In genomic region chr20:62808211-62808865, GRCh38 we compare ENCODE assay signal across 8 cellular contexts. TPM values are rescaled to one million over a fixed set of nuclear protein-coding genes. Genes with fewer than 3 reads are reported as not detected.
DNase-seq lines count a peak whose midpoint lies in the region; ATAC-seq and TF ChIP-seq lines count a peak whose summit lies in the region.

No MANE protein-coding gene starts in this region.

- CTCF ChIA-PET in CD4-positive, alpha-beta memory T cell (lab: Charles Lee; ENCODE audit: partially characterized antibody) = interaction anchor here (0.6 to 3.0 kb wide), 24 partner anchors 13 to 316 kb away, joined by 3 to 23 read pairs (median 4); partner anchors contain the start of gene MRGBP
- CTCF ChIA-PET in SK-N-SH (lab: Yijun Ruan, JAX) = interaction anchor here (0.6 to 5.2 kb wide), 33 partner anchors 8 to 426 kb away, joined by 3 to 34 read pairs (median 3); partner anchors contain the start of genes COL9A3 and SLCO4A1
- CTCF ChIA-PET in activated naive CD4-positive, alpha-beta T cell treated with anti-CD3 and anti-CD28 coated beads for 36 hours (lab: Charles Lee) = interaction anchor here (0.6 to 2.1 kb wide), 13 partner anchors 13 to 309 kb away, joined by 3 to 25 read pairs (median 4); partner anchors contain the start of gene MRGBP

- H3K27me3 ChIP-seq in CD4-positive, alpha-beta memory T cell (ENCODE audit: insufficient read depth, low read length) = no peaks in the 10 kb centered on the region
- H3K27me3 ChIP-seq in SK-N-SH (ENCODE audit: insufficient read depth) = no peaks in the 10 kb centered on the region

- intact Hi-C loops in CD4-positive, alpha-beta memory T cell (cut with micrococcal nuclease) = loop anchor here (1.0 kb wide), 2 partner anchors 14 to 308 kb away; no protein-coding TSS in a partner anchor
- intact Hi-C loops in activated naive CD4-positive, alpha-beta T cell treated with anti-CD3 and anti-CD28 coated beads for 36 hours (cut with micrococcal nuclease) = loop anchor here (2.0 to 5.0 kb wide), 3 partner anchors 14 to 401 kb away; partner anchors contain the start of gene CABLES2

- H2AFZ ChIP-seq in SK-N-SH (ENCODE audit: low read depth) = no peak overlapping the region

- no peak for ATAC-seq in GM18519 (IDR thresholded peaks at IDR 0.05; ENCODE audit: low FRiP score, unreplicated experiment)

- TF ChIP-seq CTCF in SK-N-SH (IDR thresholded peaks at IDR 0.05) (peak; percentile 93), glutamatergic neuron (IDR thresholded peaks at IDR 0.05; ENCODE audit: partially characterized antibody, unreplicated experiment) (peak; percentile 90), retinal pigment epithelial cell (conservative IDR thresholded peaks at IDR 0.05; ENCODE audit: low read depth, low read length) (peak; percentile 89)

- POLR2A ChIA-PET in CD4-positive, alpha-beta memory T cell (lab: Charles Lee; ENCODE audit: partially characterized antibody) = interaction anchor here (0.7 to 3.0 kb wide), 5 partner anchors 13 to 309 kb away, joined by 3 to 31 read pairs (median 7); partner anchors contain the start of gene MRGBP
- POLR2A ChIA-PET in SK-N-SH (lab: Yijun Ruan, JAX) = interaction anchor here (1.5 kb wide), 1 partner anchor 14 kb away, joined by 3 read pairs; no protein-coding TSS in a partner anchor

- H3K27ac ChIP-seq in CD4-positive, alpha-beta memory T cell (ENCODE audit: low read depth, low read length) = no peak overlapping the region
- H3K27ac ChIP-seq in SK-N-SH (ENCODE audit: low read depth in 2 of 2, low read length in 1 of 2) = no peak overlapping the region

- H4K20me1 ChIP-seq in SK-N-SH (ENCODE audit: insufficient read depth) = peaks cover 30% of the 10 kb centered on the region

- peak overlapping the region in 6 of 8 donors; percentile 36 to 86 (median 56) for H3K4me3 Mint-ChIP-seq in CD4-positive, alpha-beta memory T cell
- no peak overlapping the region for H3K4me3 Mint-ChIP-seq in activated naive CD4-positive, alpha-beta T cell treated with anti-CD3 and anti-CD28 coated beads for 36 hours
- peak overlapping the region; percentile 32 for H3K4me3 Mint-ChIP-seq in glutamatergic neuron (ENCODE audit: unreplicated experiment)

- 31% methylated on average over 19 of the region's 21 CpGs for WGBS in SK-N-SH (ENCODE audit: low lambda C conversion rate)

- no peaks in the 10 kb centered on the region for H3K9me3 ChIP-seq in CD4-positive, alpha-beta memory T cell (ENCODE audit: control insufficient read depth in 1 of 2, low read length in 2 of 2)
- H3K9me3 ChIP-seq in SK-N-SH = no peaks in the 10 kb centered on the region

- TF ChIP-seq EP300 in SK-N-SH (IDR thresholded peaks at IDR 0.05; ENCODE audit: borderline replicate concordance in 1 of 2, low read depth in 1 of 2, low read length in 1 of 2) = no peak

- 0 out of 2 replicates have a peak overlapping the region, but pooled peaks have one; percentile 35 for H3K4me2 ChIP-seq in SK-N-SH

- peak overlapping the region in 6 of 7 donors; percentile 41 to 84 (median 78) for H3K27ac Mint-ChIP-seq in CD4-positive, alpha-beta memory T cell
- H3K27ac Mint-ChIP-seq in activated naive CD4-positive, alpha-beta T cell treated with anti-CD3 and anti-CD28 coated beads for 36 hours = no peak overlapping the region
- H3K27ac Mint-ChIP-seq in glutamatergic neuron (ENCODE audit: unreplicated experiment) = no peak overlapping the region

- peaks cover 30% of the 10 kb centered on the region for H3K79me2 ChIP-seq in SK-N-SH (ENCODE audit: insufficient read depth)

- no peak overlapping the region for H3K9ac ChIP-seq in SK-N-SH

- H3K4me3 ChIP-seq in CD4-positive, alpha-beta memory T cell (ENCODE audit: low read length in 2 of 2) = no peak overlapping the region
- H3K4me3 ChIP-seq in SK-N-SH (ENCODE audit: low read depth in 2 of 2, low read length in 1 of 2) = peak overlapping the region in 1 of 2 experiments; percentile 44; a peak in 1 of 4 replicates
- no peak overlapping the region for H3K4me3 ChIP-seq in retinal pigment epithelial cell (ENCODE audit: low read length)

- peaks cover 8 to 41% (median 22%) of the 10 kb centered on the region in 4 donors for H3K4me1 Mint-ChIP-seq in CD4-positive, alpha-beta memory T cell
- peaks cover 24% of the 10 kb centered on the region for H3K4me1 Mint-ChIP-seq in activated naive CD4-positive, alpha-beta T cell treated with anti-CD3 and anti-CD28 coated beads for 36 hours (ENCODE audit: low read depth)
- peaks cover 9% of the 10 kb centered on the region for H3K4me1 Mint-ChIP-seq in glutamatergic neuron (ENCODE audit: low read depth, unreplicated experiment)

- peaks cover 8% of the 10 kb centered on the region for H3F3A ChIP-seq in SK-N-SH (replicated peaks; ENCODE audit: insufficient read depth)

- peak; percentile 67 to 77 (median 68) for DNase-seq in CD4-positive, alpha-beta memory T cell
- DNase-seq in HT1080 (ENCODE audit: low read depth) = peak; percentile 60
- DNase-seq in SK-N-SH = peak; percentile 93
- DNase-seq in activated naive CD4-positive, alpha-beta T cell treated with anti-CD3 and anti-CD28 coated beads for 36 hours = peak; percentile 82
- peak; percentile 85 for DNase-seq in glutamatergic neuron
- DNase-seq in retinal pigment epithelial cell (ENCODE audit: low read depth) = no peak
- DNase-seq in HPDE6-E6E7 (ENCODE audit: extremely low spot score) = no peak

- peaks cover 38% of the 10 kb centered on the region for H3K4me1 ChIP-seq in CD4-positive, alpha-beta memory T cell (ENCODE audit: insufficient read depth, low read length)
- H3K4me1 ChIP-seq in SK-N-SH (ENCODE audit: control insufficient read depth in 1 of 2, insufficient read depth in 2 of 2, low read depth in 1 of 2, low read length in 1 of 2) = peaks cover 10 to 27% of the 10 kb centered on the region in 2 experiments; a peak in 2 of 4 replicates

- H3K36me3 Mint-ChIP-seq in CD4-positive, alpha-beta memory T cell = peaks cover 5 to 38% of the 10 kb centered on the region in 2 donors
- peaks cover 9% of the 10 kb centered on the region for H3K36me3 Mint-ChIP-seq in activated naive CD4-positive, alpha-beta T cell treated with anti-CD3 and anti-CD28 coated beads for 36 hours (ENCODE audit: low read depth)
- H3K36me3 Mint-ChIP-seq in glutamatergic neuron (ENCODE audit: unreplicated experiment) = no peaks in the 10 kb centered on the region

- H3K9me2 ChIP-seq in SK-N-SH = no peaks in the 10 kb centered on the region

- H3K36me3 ChIP-seq in CD4-positive, alpha-beta memory T cell (ENCODE audit: insufficient read depth, low read length) = peaks cover 37% of the 10 kb centered on the region
- H3K36me3 ChIP-seq in SK-N-SH (replicated peaks in 1 of 2; ENCODE audit: control insufficient read depth in 1 of 2, insufficient read depth in 2 of 2, low read length in 1 of 2) = peaks cover 14 to 45% of the 10 kb centered on the region in 2 experiments

- peaks cover 0 to 1% of the 10 kb centered on the region in 2 donors for H3K27me3 Mint-ChIP-seq in CD4-positive, alpha-beta memory T cell
- H3K27me3 Mint-ChIP-seq in activated naive CD4-positive, alpha-beta T cell treated with anti-CD3 and anti-CD28 coated beads for 36 hours (ENCODE audit: low read depth) = no peaks in the 10 kb centered on the region
- peaks cover 6% of the 10 kb centered on the region for H3K27me3 Mint-ChIP-seq in glutamatergic neuron (ENCODE audit: unreplicated experiment)

- H3K9me3 Mint-ChIP-seq in CD4-positive, alpha-beta memory T cell = no peaks in the 10 kb centered on the region
- no peaks in the 10 kb centered on the region for H3K9me3 Mint-ChIP-seq in activated naive CD4-positive, alpha-beta T cell treated with anti-CD3 and anti-CD28 coated beads for 36 hours
- peaks cover 2% of the 10 kb centered on the region for H3K9me3 Mint-ChIP-seq in glutamatergic neuron (ENCODE audit: unreplicated experiment)

- peak; percentile 74 for TF ChIP-seq RAD21 in SK-N-SH (IDR thresholded peaks at IDR 0.05; ENCODE audit: low read length)

RNA-seq across cellular contexts. Expression of gene OGFR, which starts 3.7 kb away (rescaled TPM):
- 10 to 100 TPM; 73.6 to 75.9 TPM for total RNA-seq in CD4-positive, alpha-beta memory T cell
- polyA plus RNA-seq in CD4-positive, alpha-beta memory T cell = 10 to 100 TPM; 13.8 to 65.3 TPM
- total RNA-seq in HT1080 (2014; rRNA removed; shearing (Covaris generic)) = 86.7 and 95.5 TPM in 2 replicates
- polyA plus RNA-seq in HT1080 (2015; cell fraction: cytosol; rRNA removed) = 40.1 and 41.6 TPM in 2 replicates
- polyA plus RNA-seq in HT1080 (2015; cell fraction: nucleus; rRNA removed) = 52.5 and 55.9 TPM in 2 replicates
- 52.9 and 60.8 TPM in 2 replicates for polyA plus RNA-seq in SK-N-SH (2012; rRNA removed)
- 25.9 and 35.3 TPM in 2 replicates for polyA plus RNA-seq in SK-N-SH (2012; cell fraction: cytosol; rRNA removed)
- 96.1 and 137 TPM in 2 replicates for polyA plus RNA-seq in SK-N-SH (2012; cell fraction: nucleus; rRNA removed)
- total RNA-seq in activated naive CD4-positive, alpha-beta T cell treated with anti-CD3 and anti-CD28 coated beads for 36 hours = 10 to 100 TPM; 23.7 to 24.6 TPM
- total RNA-seq in glutamatergic neuron (ENCODE audit: unreplicated experiment) = 70.5 TPM

RNA-seq across cellular contexts. Expression of gene COL9A3, which starts 8.5 kb away (rescaled TPM):
- total RNA-seq in CD4-positive, alpha-beta memory T cell = not detected
- polyA plus RNA-seq in CD4-positive, alpha-beta memory T cell = under 1 TPM in 1 of 2 donors, not detected in 1; 0.41 TPM
- total RNA-seq in HT1080 (2014; rRNA removed; shearing (Covaris generic)) = 0.08 and 0.84 TPM in 2 replicates
- polyA plus RNA-seq in HT1080 (2015; cell fraction: cytosol; rRNA removed) = 0.11 TPM in 1 of 2 replicates, not detected in the other
- polyA plus RNA-seq in HT1080 (2015; cell fraction: nucleus; rRNA removed) = 0.51 and 1.0 TPM in 2 replicates
- 1.3 and 2.5 TPM in 2 replicates for polyA plus RNA-seq in SK-N-SH (2012; rRNA removed)
- polyA plus RNA-seq in SK-N-SH (2012; cell fraction: cytosol; rRNA removed) = 1.2 and 1.7 TPM in 2 replicates
- 6.2 and 7.8 TPM in 2 replicates for polyA plus RNA-seq in SK-N-SH (2012; cell fraction: nucleus; rRNA removed)
- not detected for total RNA-seq in activated naive CD4-positive, alpha-beta T cell treated with anti-CD3 and anti-CD28 coated beads for 36 hours
- total RNA-seq in glutamatergic neuron (ENCODE audit: unreplicated experiment) = 78.7 TPM

RNA-seq across cellular contexts. Expression of gene MRGBP, which starts 12.1 kb away (rescaled TPM):
- 10 to 100 TPM in 1 of 2 experiments, 1 to 10 TPM in 1; 9.7 to 11.0 TPM for total RNA-seq in CD4-positive, alpha-beta memory T cell
- polyA plus RNA-seq in CD4-positive, alpha-beta memory T cell = 10 to 100 TPM in 1 of 2 donors, 1 to 10 TPM in 1; 6.8 to 10.9 TPM
- total RNA-seq in HT1080 (2014; rRNA removed; shearing (Covaris generic)) = 42.5 and 47.8 TPM in 2 replicates
- 29.0 TPM in 2 replicates for polyA plus RNA-seq in HT1080 (2015; cell fraction: cytosol; rRNA removed)
- polyA plus RNA-seq in HT1080 (2015; cell fraction: nucleus; rRNA removed) = 17.3 and 19.4 TPM in 2 replicates
- polyA plus RNA-seq in SK-N-SH (2012; rRNA removed) = 20.0 and 22.0 TPM in 2 replicates
- 18.2 and 20.7 TPM in 2 replicates for polyA plus RNA-seq in SK-N-SH (2012; cell fraction: cytosol; rRNA removed)
- 22.9 and 26.5 TPM in 2 replicates for polyA plus RNA-seq in SK-N-SH (2012; cell fraction: nucleus; rRNA removed)
- 1 to 10 TPM; 7.3 to 8.0 TPM for total RNA-seq in activated naive CD4-positive, alpha-beta T cell treated with anti-CD3 and anti-CD28 coated beads for 36 hours
- 15.6 TPM for total RNA-seq in glutamatergic neuron (ENCODE audit: unreplicated experiment)

RNA-seq across cellular contexts. Expression of gene TCFL5, which starts 53.3 kb away (rescaled TPM):
- 10 to 100 TPM in 1 of 2 experiments, 1 to 10 TPM in 1; 9.9 to 10.3 TPM for total RNA-seq in CD4-positive, alpha-beta memory T cell
- polyA plus RNA-seq in CD4-positive, alpha-beta memory T cell = 1 to 10 TPM in 1 of 2 donors, under 1 TPM in 1; 0.52 to 2.5 TPM
- total RNA-seq in HT1080 (2014; rRNA removed; shearing (Covaris generic)) = 9.6 and 14.3 TPM in 2 replicates
- 13.9 and 16.3 TPM in 2 replicates for polyA plus RNA-seq in HT1080 (2015; cell fraction: cytosol; rRNA removed)
- polyA plus RNA-seq in HT1080 (2015; cell fraction: nucleus; rRNA removed) = 10.1 and 12.6 TPM in 2 replicates
- 10.1 and 11.2 TPM in 2 replicates for polyA plus RNA-seq in SK-N-SH (2012; rRNA removed)
- 14.5 and 14.6 TPM in 2 replicates for polyA plus RNA-seq in SK-N-SH (2012; cell fraction: cytosol; rRNA removed)
- 8.8 and 12.4 TPM in 2 replicates for polyA plus RNA-seq in SK-N-SH (2012; cell fraction: nucleus; rRNA removed)
- total RNA-seq in activated naive CD4-positive, alpha-beta T cell treated with anti-CD3 and anti-CD28 coated beads for 36 hours = 1 to 10 TPM; 5.4 to 5.5 TPM
- 12.6 TPM for total RNA-seq in glutamatergic neuron (ENCODE audit: unreplicated experiment)

Comparison
In these comparisons a context has a peak if more than half of its experiments do, and no peak if none do; other contexts are left out.
1. DNase-seq: peak in CD4-positive, alpha-beta memory T cell (5 of 5), HT1080 (single experiment), SK-N-SH (single experiment), activated naive CD4-positive, alpha-beta T cell treated with anti-CD3 and anti-CD28 coated beads for 36 hours (single experiment) and glutamatergic neuron (single experiment); none in retinal pigment epithelial cell (single experiment) and HPDE6-E6E7 (single experiment).
2. H3K27ac Mint-ChIP-seq: peak in CD4-positive, alpha-beta memory T cell (6 of 7); none in activated naive CD4-positive, alpha-beta T cell treated with anti-CD3 and anti-CD28 coated beads for 36 hours (single experiment) and glutamatergic neuron (single experiment).
3. RNA of gene COL9A3, which starts 8.5 kb away (total RNA-seq): 78.7 TPM in glutamatergic neuron (single experiment); 0.08 to 0.84 TPM in HT1080, not detected in CD4-positive, alpha-beta memory T cell and not detected in activated naive CD4-positive, alpha-beta T cell treated with anti-CD3 and anti-CD28 coated beads for 36 hours; every median in the first group is over 10 times any median in the second.
4. Peak in every context shown above with its lines, with median percentiles within 50 percentile points of each other: CTCF ChIP-seq.